1 cellular context compared by ENCODE assay signal in genomic region chr3:172685331-172686214, GRCh38.
TF ChIP-seq lines count a peak whose summit lies in the region.

No MANE protein-coding gene starts in this region.

TF ChIP-seq in HCT116, 20 proteins besides CTCF, POLR2A, EP300 and RAD21 (continued from another document):
- TF ChIP-seq CBX3 (IDR thresholded peaks at IDR 0.05; ENCODE audit: low read depth) (no peak), YY1 (IDR thresholded peaks at IDR 0.05; ENCODE audit: extremely low read depth, insufficient replicate concordance, low read depth, low read length) (no peak), EGR1 (IDR thresholded peaks at IDR 0.05; ENCODE audit: low read depth) (no peak), ELF1 (IDR thresholded peaks at IDR 0.05; ENCODE audit: borderline replicate concordance, low read depth) (no peak), CEBPB (IDR thresholded peaks at IDR 0.05; ENCODE audit: low read depth) (no peak), SP1 (IDR thresholded peaks at IDR 0.05; ENCODE audit: low read depth) (no peak)
